9 cellular contexts compared by ENCODE assay signal in genomic region chr10:110495731-110496552, GRCh38. TPM values are rescaled to one million over a fixed set of nuclear protein-coding genes. Genes with fewer than 3 reads are reported as not detected.
DNase-seq lines count a peak whose midpoint lies in the region; ATAC-seq and TF ChIP-seq lines count a peak whose summit lies in the region.
"Had no signal": no experiment of that assay in that cellular context is flagged by ENCODE, and none has a peak within 500 bp of the region (broad histone marks: within the 10 kb centered on the region; RNA-seq: fewer than 3 reads in every experiment).

No MANE protein-coding gene starts in this region.

- peak overlapping the region; percentile 89 for H3K9ac ChIP-seq in fibroblast of lung (ENCODE audit: insufficient read depth, low read length)

- H3K27me3 Mint-ChIP-seq in CD4-positive, alpha-beta T cell: no peaks in the 10 kb centered on the region

- no peak for TF ChIP-seq CTCF in CD4-positive, alpha-beta T cell (IDR thresholded peaks at IDR 0.05)
- TF ChIP-seq CTCF in fibroblast of lung (conservative IDR thresholded peaks at IDR 0.05 in 1 of 2, IDR thresholded peaks at IDR 0.05 in 1 of 2; ENCODE audit: low read depth in 1 of 2, low read length in 2 of 2): no peak
- TF ChIP-seq CTCF in osteoblast (IDR thresholded peaks at IDR 0.05; ENCODE audit: extremely low read depth, low read depth, low read length): no peak
- no peak for TF ChIP-seq CTCF in gastrocnemius medialis (IDR thresholded peaks at IDR 0.05 in 4 of 5, conservative IDR thresholded peaks at IDR 0.05 in 1 of 5)

- H3K27ac ChIP-seq in CD4-positive, alpha-beta T cell (ENCODE audit: low read depth, low read length): no peak overlapping the region
- H3K27ac ChIP-seq in fibroblast of lung (ENCODE audit: insufficient read depth, low read length) (peak overlapping the region; percentile 94), osteoblast (ENCODE audit: low read depth, low read length) (peak overlapping the region; percentile 97), gastrocnemius medialis (no peak overlapping the region)

- no peaks in the 10 kb centered on the region for H3K9me3 ChIP-seq in CD4-positive, alpha-beta T cell (ENCODE audit: control insufficient read depth, low read length)
- H3K9me3 ChIP-seq in fibroblast of lung (ENCODE audit: control insufficient read depth, insufficient read depth, low read depth, low read length) (no peaks in the 10 kb centered on the region), osteoblast (ENCODE audit: low read depth, low read length) (no peaks in the 10 kb centered on the region), gastrocnemius medialis (no peaks in the 10 kb centered on the region)
- H3K9me3 ChIP-seq: HAP-1 had no signal

- no peaks in the 10 kb centered on the region for H4K20me1 ChIP-seq in fibroblast of lung (ENCODE audit: control insufficient read depth, extremely low read depth, insufficient read depth, low read length)
- H4K20me1 ChIP-seq in osteoblast (ENCODE audit: insufficient read depth, low read length): peaks cover 21% of the 10 kb centered on the region

- peak overlapping the region; percentile 56 to 96 (median 68) for H3K4me3 ChIP-seq in fibroblast of lung (replicated peaks in 1 of 4; ENCODE audit: control extremely low read depth in 1 of 4, insufficient read depth in 1 of 4, low read depth in 3 of 4, low read length in 4 of 4)
- H3K4me3 ChIP-seq in osteoblast (ENCODE audit: insufficient read depth, low read length): peak overlapping the region; percentile 86
- no peak overlapping the region for H3K4me3 ChIP-seq in gastrocnemius medialis

- H3K36me3 ChIP-seq in fibroblast of lung (ENCODE audit: control insufficient read depth, insufficient read depth, low read length) (no peaks in the 10 kb centered on the region), osteoblast (ENCODE audit: insufficient read depth, low read length) (no peaks in the 10 kb centered on the region), gastrocnemius medialis (no peaks in the 10 kb centered on the region)
- H3K36me3 ChIP-seq: HAP-1 had no signal

- in situ Hi-C loops in gastrocnemius medialis (cut with MboI; ENCODE audit: low sequenced_read_pairs in 4 of 4): no loop called here

- peak overlapping the region; percentile 96 for H3K4me3 Mint-ChIP-seq in CD4-positive, alpha-beta T cell

- CTCF ChIA-PET in CD4-positive, alpha-beta T cell (lab: Charles Lee): interaction anchor here (1.3 kb wide), 1 partner anchor 142 kb away, joined by 3 read pairs; no protein-coding TSS in a partner anchor

- peak overlapping the region; percentile 95 for H3K4me2 ChIP-seq in fibroblast of lung (ENCODE audit: extremely low read depth, insufficient read depth, low read length)
- H3K4me2 ChIP-seq in osteoblast (ENCODE audit: insufficient read depth, low read length): peak overlapping the region; percentile 87

- intact Hi-C loops in CD4-positive, alpha-beta T cell (cut with DNase I, micrococcal nuclease): loop anchor here (2.0 to 5.0 kb wide), 7 partner anchors 71 to 421 kb away; partner anchors contain the start of genes BBIP1 (in 1 of the 2), MXI1 (in 1 of the 2), SHOC2 (in 1 of the 2) and SMC3 (in 1 of the 2)
- intact Hi-C loops in gastrocnemius medialis (cut with DNase I; ENCODE audit: low total_unique reads): loop anchor here (5.0 kb wide), 2 partner anchors 189 to 289 kb away; partner anchors contain the start of gene MXI1

- peak; percentile 33 for ATAC-seq in CD4-positive, alpha-beta T cell (ENCODE audit: poor library complexity)
- no peak for ATAC-seq in gastrocnemius medialis

- H3K79me2 ChIP-seq in fibroblast of lung (ENCODE audit: control insufficient read depth, insufficient read depth, low read length): peaks cover 51% of the 10 kb centered on the region
- H3K79me2 ChIP-seq in osteoblast (ENCODE audit: insufficient read depth, low read length): peaks cover 67% of the 10 kb centered on the region

- TF ChIP-seq POLR2A in gastrocnemius medialis (IDR thresholded peaks at IDR 0.05): no peak

- POLR2A ChIA-PET in CD4-positive, alpha-beta T cell (lab: Charles Lee): interaction anchor here (1.0 to 4.4 kb wide), 4 partner anchors 81 to 191 kb away, joined by 3 to 30 read pairs (median 6); partner anchors contain the start of gene SMNDC1

- peaks cover 47% of the 10 kb centered on the region for H3K4me1 Mint-ChIP-seq in CD4-positive, alpha-beta T cell (ENCODE audit: low read depth)

- no peaks in the 10 kb centered on the region for H3K27me3 ChIP-seq in CD4-positive, alpha-beta T cell (ENCODE audit: control insufficient read depth, insufficient read depth, low read length)
- H3K27me3 ChIP-seq in fibroblast of lung (ENCODE audit: control insufficient read depth, insufficient read depth, low read length): no peaks in the 10 kb centered on the region
- no peaks in the 10 kb centered on the region for H3K27me3 ChIP-seq in osteoblast (ENCODE audit: insufficient read depth, low read length)
- peaks cover 8 to 12% (median 8%) of the 10 kb centered on the region in 3 donors for H3K27me3 ChIP-seq in gastrocnemius medialis

- H3K4me1 ChIP-seq in fibroblast of lung (ENCODE audit: control insufficient read depth, extremely low read depth, insufficient read depth, low read length) (peaks cover 1% of the 10 kb centered on the region), osteoblast (ENCODE audit: insufficient read depth, low read length) (peaks cover 59% of the 10 kb centered on the region), gastrocnemius medialis (peaks cover 2 to 3% of the 10 kb centered on the region in 2 donors)

- peaks cover 4% of the 10 kb centered on the region for H3K36me3 Mint-ChIP-seq in CD4-positive, alpha-beta T cell (ENCODE audit: low read depth)

- H3K27ac Mint-ChIP-seq in CD4-positive, alpha-beta T cell: peak overlapping the region; percentile 84

- no peak overlapping the region for H2AFZ ChIP-seq in fibroblast of lung (ENCODE audit: low read length)
- H2AFZ ChIP-seq in osteoblast (ENCODE audit: low read length): no peak overlapping the region

- no peaks in the 10 kb centered on the region for H3K9me3 Mint-ChIP-seq in CD4-positive, alpha-beta T cell

- DNase-seq in CD4-positive, alpha-beta T cell: peak; percentile 22 to 52 (median 36)
- DNase-seq in NCI-H82 treated with DMSO at 0.1 percent for 48 hours (lab: John Stamatoyannopoulos, UW; ENCODE audit: unreplicated experiment) (peak; percentile 51), activated T-helper 1 cell treated with Interleukin-2 at 50 U/mL for 16 hours (ENCODE audit: low read depth) (peak; percentile 22), fibroblast of lung (ENCODE audit: low read depth in 2 of 2) (peak; percentile 82 to 91), osteoblast (ENCODE audit: insufficient read length, low spot score, missing footprints) (peak; percentile 97), DMS53 treated with DMSO at 0.1 percent for 48 hours (lab: John Stamatoyannopoulos, UW; ENCODE audit: unreplicated experiment) (no peak), gastrocnemius medialis (no peak), NCI-H1092 treated with DMSO at 0.1 percent for 48 hours (lab: John Stamatoyannopoulos, UW) (no peak)

RNA-seq across cellular contexts. Expression of gene DUSP5, which starts 1.8 kb away (rescaled TPM):
- 10 to 100 TPM; 64.3 to 66.2 TPM for total RNA-seq in CD4-positive, alpha-beta T cell
- total RNA-seq in fibroblast of lung: 14.9 and 27.6 TPM in 2 replicates
- polyA plus RNA-seq in fibroblast of lung: 37.7 and 48.9 TPM in 2 replicates
- polyA plus RNA-seq in fibroblast of lung (2012): 23.5 and 30.7 TPM in 2 replicates
- polyA minus RNA-seq in fibroblast of lung (ENCODE audit: low replicate concordance): 65.8 and 147 TPM in 2 replicates
- 8.5 and 10.1 TPM in 2 replicates for total RNA-seq in osteoblast
- 1 to 10 TPM in 2 of 4 donors, under 1 TPM in 1, not detected in 1; 0.75 to 2.8 (median 2.5) TPM for total RNA-seq in gastrocnemius medialis

Comparison
In these comparisons a context has a peak if more than half of its experiments do, and no peak if none do; other contexts are left out.
1. DNase-seq: peak in CD4-positive, alpha-beta T cell (10 of 10), NCI-H82 treated with DMSO at 0.1 percent for 48 hours (single experiment), activated T-helper 1 cell treated with Interleukin-2 at 50 U/mL for 16 hours (single experiment), fibroblast of lung (2 of 2) and osteoblast (single experiment); none in DMS53 treated with DMSO at 0.1 percent for 48 hours (single experiment), gastrocnemius medialis (0 of 2) and NCI-H1092 treated with DMSO at 0.1 percent for 48 hours (single experiment).
2. H3K27ac ChIP-seq: peak in fibroblast of lung (single experiment) and osteoblast (single experiment); none in CD4-positive, alpha-beta T cell (single experiment) and gastrocnemius medialis (0 of 4).
3. H3K4me3 ChIP-seq: peak in fibroblast of lung (4 of 4) and osteoblast (single experiment); none in gastrocnemius medialis (0 of 4).